37 cellular contexts compared by ENCODE assay signal in the genomic region with DNA sequence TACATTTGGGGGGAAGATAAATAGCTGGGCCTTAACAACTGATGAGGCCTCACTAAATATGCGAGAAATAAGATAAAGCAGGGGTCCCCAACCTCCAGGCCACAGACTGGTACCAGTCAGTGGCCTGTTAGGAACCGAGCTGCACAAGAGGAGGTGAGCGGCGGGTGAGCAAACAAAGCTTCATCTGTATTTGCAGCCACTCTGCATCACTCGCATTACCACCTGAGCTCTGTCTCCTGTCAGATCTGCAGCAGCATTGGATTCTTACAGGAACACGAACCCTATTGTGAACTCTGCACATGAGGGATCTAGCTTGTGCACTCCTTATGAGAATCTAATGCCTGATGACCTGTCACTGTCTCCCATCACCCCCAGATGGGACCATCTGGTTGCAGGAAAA.
"Had no signal": no experiment of that assay in that cellular context is flagged by ENCODE, and none has a peak within 500 bp of the region (broad histone marks: within the 10 kb centered on the region; RNA-seq: fewer than 3 reads in every experiment).

No MANE protein-coding gene starts in this region.

- H3K9me3 ChIP-seq: adrenal gland, ascending aorta, body of pancreas, breast epithelium had no signal

- H3K9me3 Mint-ChIP-seq: activated naive CD4-positive, alpha-beta T cell treated with anti-CD3 and anti-CD28 coated beads for 36 hours; activated naive CD4-positive, alpha-beta T cell treated with anti-CD3 and anti-CD28 coated beads, Interleukin-2, amount 10 ng/mL, durations not matched to agents 7 days and 5 days; activated naive CD4-positive, alpha-beta T cell treated with anti-CD3 and anti-CD28 coated beads, Interleukin-2, amount 50 U/mL, for 24 hours; activated naive CD4-positive, alpha-beta T cell treated with anti-CD3 and anti-CD28 coated beads, Interleukin-2, amount 50 U/mL, for 72 hours; activated naive CD8-positive, alpha-beta T cell treated with anti-CD3 and anti-CD28 coated beads, Interleukin-2, amount 10 ng/mL, durations not matched to agents 7 days and 5 days; activated naive CD8-positive, alpha-beta T cell treated with anti-CD3 and anti-CD28 coated beads, Interleukin-2, amount 50 U/mL, for 24 hours; activated T-cell treated with anti-CD3 and anti-CD28 coated beads, Interleukin-2, amount 50 U/mL, for 24 hours; activated T-cell treated with anti-CD3 and anti-CD28 coated beads, Interleukin-2, amount 50 U/mL, for 4 hours; activated T-cell treated with anti-CD3 and anti-CD28 coated beads, Interleukin-2, amount 50 U/mL, for 72 hours; activated T-helper 1 cell treated with anti-CD3 and anti-CD28 coated beads, Interleukin-12 subunit alpha, Interleukin-12 subunit beta, Interleukin-2, Interleukin-4 antibody, amounts not matched to agents 30 ng/mL and 10 ng/mL and 1 ng/mL, durations not matched to agents 14 hours and 24 hours and 36 hours; activated T-helper 17 cell treated with anti-CD3 and anti-CD28 coated beads, Interleukin-2, amount 50 U/mL, for 72 hours; activated T-helper 2 cell treated with anti-CD3 and anti-CD28 coated beads, Interferon-gamma antibody, Interleukin-2, Interleukin-4, amounts not matched to agents 10 μg/mL and 5 μg/mL and 100 μg/mL, durations not matched to agents 14 hours and 24 hours and 36 hours had no signal

- H3K4me3 Mint-ChIP-seq: activated naive CD4-positive, alpha-beta T cell treated with anti-CD3 and anti-CD28 coated beads for 36 hours; activated naive CD4-positive, alpha-beta T cell treated with anti-CD3 and anti-CD28 coated beads, Interleukin-2, amount 10 ng/mL, durations not matched to agents 7 days and 5 days; activated naive CD4-positive, alpha-beta T cell treated with anti-CD3 and anti-CD28 coated beads, Interleukin-2, amount 50 U/mL, for 24 hours; activated naive CD8-positive, alpha-beta T cell treated with anti-CD3 and anti-CD28 coated beads, Interleukin-2, amount 10 ng/mL, durations not matched to agents 7 days and 5 days; activated naive CD8-positive, alpha-beta T cell treated with anti-CD3 and anti-CD28 coated beads, Interleukin-2, amount 50 U/mL, for 24 hours; activated T-cell treated with anti-CD3 and anti-CD28 coated beads, Interleukin-2, amount 50 U/mL, for 24 hours; activated T-cell treated with anti-CD3 and anti-CD28 coated beads, Interleukin-2, amount 50 U/mL, for 4 hours; activated T-helper 1 cell treated with anti-CD3 and anti-CD28 coated beads, Interleukin-12 subunit alpha, Interleukin-12 subunit beta, Interleukin-2, Interleukin-4 antibody, amounts not matched to agents 30 ng/mL and 10 ng/mL and 1 ng/mL, durations not matched to agents 14 hours and 24 hours and 36 hours; activated T-helper 17 cell treated with anti-CD3 and anti-CD28 coated beads, Interleukin-2, amount 50 U/mL, for 72 hours; brain; central memory CD8-positive, alpha-beta T cell had no signal

- H3K4me1 ChIP-seq: ascending aorta had no signal

- H3K4me3 ChIP-seq: adrenal gland, ascending aorta, body of pancreas, breast epithelium, cardiac muscle cell had no signal

- H3K27ac Mint-ChIP-seq: activated naive CD4-positive, alpha-beta T cell treated with anti-CD3 and anti-CD28 coated beads for 36 hours; activated naive CD4-positive, alpha-beta T cell treated with anti-CD3 and anti-CD28 coated beads, Interleukin-2, amount 10 ng/mL, durations not matched to agents 7 days and 5 days; activated naive CD4-positive, alpha-beta T cell treated with anti-CD3 and anti-CD28 coated beads, Interleukin-2, amount 50 U/mL, for 24 hours; activated naive CD4-positive, alpha-beta T cell treated with anti-CD3 and anti-CD28 coated beads, Interleukin-2, amount 50 U/mL, for 72 hours; activated naive CD8-positive, alpha-beta T cell treated with anti-CD3 and anti-CD28 coated beads, Interleukin-2, amount 10 ng/mL, durations not matched to agents 7 days and 5 days; activated naive CD8-positive, alpha-beta T cell treated with anti-CD3 and anti-CD28 coated beads, Interleukin-2, amount 50 U/mL, for 24 hours; activated T-cell treated with anti-CD3 and anti-CD28 coated beads, Interleukin-2, amount 50 U/mL, for 72 hours; activated T-helper 1 cell treated with anti-CD3 and anti-CD28 coated beads, Interleukin-12 subunit alpha, Interleukin-12 subunit beta, Interleukin-2, Interleukin-4 antibody, amounts not matched to agents 30 ng/mL and 10 ng/mL and 1 ng/mL, durations not matched to agents 14 hours and 24 hours and 36 hours; activated T-helper 17 cell treated with anti-CD3 and anti-CD28 coated beads, Interleukin-2, amount 50 U/mL, for 72 hours; activated T-helper 2 cell treated with anti-CD3 and anti-CD28 coated beads, Interferon-gamma antibody, Interleukin-2, Interleukin-4, amounts not matched to agents 10 μg/mL and 5 μg/mL and 100 μg/mL, durations not matched to agents 14 hours and 24 hours and 36 hours; brain had no signal

- DNase-seq: activated effector memory CD4-positive, alpha-beta T cell treated with anti-CD3 and anti-CD28 coated beads, Interleukin-2, amount 50 U/mL, for 16 hours; activated effector memory CD4-positive, alpha-beta T cell treated with Interleukin-2 at 50 U/mL for 16 hours; activated gamma-delta T cell; activated gamma-delta T cell treated with Interleukin-2 at 50 U/mL for 16 hours; activated naive CD4-positive, alpha-beta T cell; activated naive CD4-positive, alpha-beta T cell treated with anti-CD3 and anti-CD28 coated beads for 36 hours; activated naive CD4-positive, alpha-beta T cell treated with anti-CD3 and anti-CD28 coated beads, Interleukin-2, amount 10 ng/mL, durations not matched to agents 7 days and 5 days; activated naive CD4-positive, alpha-beta T cell treated with anti-CD3 and anti-CD28 coated beads, Interleukin-2, amount 50 U/mL, for 16 hours; activated naive CD4-positive, alpha-beta T cell treated with Interleukin-2 at 50 U/mL for 16 hours; activated naive CD8-positive, alpha-beta T cell treated with anti-CD3 and anti-CD28 coated beads, Interleukin-2, amount 10 ng/mL, durations not matched to agents 7 days and 5 days; activated naive CD8-positive, alpha-beta T cell treated with anti-CD3 and anti-CD28 coated beads, Interleukin-2, amount 50 U/mL, for 24 hours; activated T-cell treated with anti-CD3 and anti-CD28 coated beads for 4 hours; activated T-cell treated with anti-CD3 and anti-CD28 coated beads, Interleukin-2, amount 50 U/mL, for 1 hour; activated T-cell treated with anti-CD3 and anti-CD28 coated beads, Interleukin-2, amount 50 U/mL, for 24 hours; activated T-cell treated with anti-CD3 and anti-CD28 coated beads, Interleukin-2, amount 50 U/mL, for 4 hours; activated T-cell treated with anti-CD3 and anti-CD28 coated beads, Interleukin-2, amount 50 U/mL, for 48 hours; activated T-cell treated with anti-CD3 and anti-CD28 coated beads, Interleukin-2, amount 50 U/mL, for 72 hours; adrenal gland; amniotic stem cell; amygdala; anterior cingulate cortex; aorta; body of pancreas; brain microvascular endothelial cell; caudate nucleus; central memory CD4-positive, alpha-beta T cell; cerebellar nuclear complex had no signal

- H3K36me3 Mint-ChIP-seq: activated naive CD4-positive, alpha-beta T cell treated with anti-CD3 and anti-CD28 coated beads, Interleukin-2, amount 50 U/mL, for 24 hours; brain had no signal

- H3K27me3 Mint-ChIP-seq: activated naive CD4-positive, alpha-beta T cell treated with anti-CD3 and anti-CD28 coated beads, Interleukin-2, amount 50 U/mL, for 24 hours; activated naive CD8-positive, alpha-beta T cell treated with anti-CD3 and anti-CD28 coated beads, Interleukin-2, amount 10 ng/mL, durations not matched to agents 7 days and 5 days; activated T-cell treated with anti-CD3 and anti-CD28 coated beads, Interleukin-2, amount 50 U/mL, for 24 hours; activated T-helper 17 cell treated with anti-CD3 and anti-CD28 coated beads, Interleukin-2, amount 50 U/mL, for 72 hours had no signal

- H3K27ac ChIP-seq: adrenal gland, ascending aorta, body of pancreas, brain microvascular endothelial cell, breast epithelium, cardiac muscle cell had no signal

- H3K27me3 ChIP-seq: adrenal gland, ascending aorta, body of pancreas, brain microvascular endothelial cell, cardiac muscle cell had no signal

- H3K36me3 ChIP-seq: adrenal gland, ascending aorta, brain microvascular endothelial cell, breast epithelium, cardiac muscle cell had no signal
